In genomic region chr6:27836783-27837635, GRCh38 we compare ENCODE assay signal across 8 cellular contexts.
DNase-seq lines count a peak whose midpoint lies in the region; ATAC-seq and TF ChIP-seq lines count a peak whose summit lies in the region.

No MANE protein-coding gene starts in this region.

- no peak overlapping the region for H2AK5ac ChIP-seq in mesendoderm (ENCODE audit: low read length)

- peak; percentile 56 for DNase-seq in AG20443 (ENCODE audit: low spot score)
- peak; percentile 87 for DNase-seq in NCI-H69 (lab: John Stamatoyannopoulos, UW)
- peak; percentile 30 for DNase-seq in activated CD4-positive, alpha-beta T cell treated with anti-CD3 and anti-CD28 coated beads, Interleukin-2, amount 50 U/mL, for 1 hour
- DNase-seq in endothelial cell (ENCODE audit: low spot score): peak; percentile 40
- peak; percentile 96 for DNase-seq in mesendoderm

- H3K4me1 ChIP-seq in mesendoderm (ENCODE audit: control insufficient read depth, low read depth, low read length) (no peaks in the 10 kb centered on the region), subcutaneous abdominal adipose tissue (ENCODE audit: control insufficient read depth in 5 of 5, insufficient read depth in 5 of 5, low read length in 5 of 5) (peaks cover 0 to 38% (median 31%) of the 10 kb centered on the region in 5 donors)

- H3K27me3 ChIP-seq in mesendoderm (ENCODE audit: insufficient read depth, low read length, poor library complexity): no peaks in the 10 kb centered on the region
- H3K27me3 ChIP-seq in subcutaneous abdominal adipose tissue (ENCODE audit: control insufficient read depth in 5 of 5, insufficient read depth in 4 of 5, low read length in 5 of 5): no peaks in the 10 kb centered on the region

- H4K5ac ChIP-seq in mesendoderm (ENCODE audit: low read length): no peak overlapping the region

- no peaks in the 10 kb centered on the region for H3K36me3 Mint-ChIP-seq in endothelial cell (ENCODE audit: low read depth, unreplicated experiment)

- no peak overlapping the region for H3K4me3 Mint-ChIP-seq in endothelial cell (ENCODE audit: unreplicated experiment)

- peaks cover 2% of the 10 kb centered on the region for H3K27me3 Mint-ChIP-seq in endothelial cell (ENCODE audit: unreplicated experiment)

- H2BK5ac ChIP-seq in mesendoderm (ENCODE audit: low read length): peak overlapping the region; percentile 93

- no peak for TF ChIP-seq CTCF in endothelial cell (IDR thresholded peaks at IDR 0.05; ENCODE audit: unreplicated experiment)

- peak overlapping the region; percentile 92 for H3K56ac ChIP-seq in mesendoderm (ENCODE audit: low read length)

- H3K4me3 ChIP-seq in mesendoderm (ENCODE audit: low read length) (peak overlapping the region; percentile 60), subcutaneous abdominal adipose tissue (ENCODE audit: low read depth in 1 of 5, low read length in 5 of 5) (peak overlapping the region; percentile 82 to 93 (median 87))

- H3K27ac Mint-ChIP-seq in endothelial cell (ENCODE audit: unreplicated experiment): no peak overlapping the region

- H3K27ac ChIP-seq in mesendoderm (ENCODE audit: low read depth, low read length) (peak overlapping the region; percentile 80), subcutaneous abdominal adipose tissue (ENCODE audit: low read depth, low read length) (peak overlapping the region; percentile 86)

- no CpG with 5 or more reads among the region's 25 CpGs for WGBS in mesendoderm (ENCODE audit: extremely low coverage, insufficient coverage, low lambda C conversion rate)

- H3K9ac ChIP-seq in mesendoderm (ENCODE audit: low read length) (peak overlapping the region; percentile 99), subcutaneous abdominal adipose tissue (ENCODE audit: low read length in 5 of 5) (peak overlapping the region; percentile 71 to 83 (median 78))

- no peaks in the 10 kb centered on the region for H3K9me3 ChIP-seq in subcutaneous abdominal adipose tissue (ENCODE audit: control insufficient read depth in 5 of 5, low read length in 5 of 5)

- H3K79me2 ChIP-seq in mesendoderm (ENCODE audit: control insufficient read depth, insufficient read depth, low read length): no peaks in the 10 kb centered on the region

- no peak overlapping the region for H2BK120ac ChIP-seq in mesendoderm (ENCODE audit: low read depth, low read length)

- ATAC-seq in GM18867 (IDR thresholded peaks at IDR 0.05; ENCODE audit: unreplicated experiment) (peak; percentile 34), HG03520 (IDR thresholded peaks at IDR 0.05; ENCODE audit: unreplicated experiment) (peak; percentile 37)

- peak overlapping the region; percentile 91 for H3K18ac ChIP-seq in mesendoderm (ENCODE audit: low read length)

- no peaks in the 10 kb centered on the region for H3K36me3 ChIP-seq in mesendoderm (ENCODE audit: control insufficient read depth, insufficient read depth, low read length)
- H3K36me3 ChIP-seq in subcutaneous abdominal adipose tissue (ENCODE audit: control insufficient read depth in 5 of 5, insufficient read depth in 5 of 5, low read length in 5 of 5): no peaks in the 10 kb centered on the region

- H2BK15ac ChIP-seq in mesendoderm (replicated peaks; ENCODE audit: low read depth): no peak overlapping the region

- no peak overlapping the region for H4K8ac ChIP-seq in mesendoderm (ENCODE audit: low read depth, low read length)

- H3K79me1 ChIP-seq in mesendoderm (ENCODE audit: low read length): no peaks in the 10 kb centered on the region

- H3K9me3 Mint-ChIP-seq in endothelial cell (ENCODE audit: unreplicated experiment): no peaks in the 10 kb centered on the region

- peak overlapping the region; percentile 76 for H3K4me2 ChIP-seq in mesendoderm (ENCODE audit: low read length)

- peaks cover 13% of the 10 kb centered on the region for H3K4me1 Mint-ChIP-seq in endothelial cell (ENCODE audit: unreplicated experiment)

- H3K4ac ChIP-seq in mesendoderm (ENCODE audit: low read depth, low read length): peak overlapping the region; percentile 78

- H3K23ac ChIP-seq in mesendoderm (ENCODE audit: low read length): no peak overlapping the region

Comparison
In these comparisons a context has a peak if more than half of its experiments do, and no peak if none do; other contexts are left out.
1. Peak in every context shown above with its lines: DNase-seq, ATAC-seq, H3K4me3 ChIP-seq and H3K27ac ChIP-seq.
2. DNase-seq: peak in every context shown above with its lines; median percentile 96 in mesendoderm; 87 in NCI-H69; 56 in AG20443; 40 in endothelial cell; 30 in activated CD4-positive, alpha-beta T cell treated with anti-CD3 and anti-CD28 coated beads, Interleukin-2, amount 50 U/mL, for 1 hour.